ENCODE assay signal across 8 cellular contexts in the genomic region with DNA sequence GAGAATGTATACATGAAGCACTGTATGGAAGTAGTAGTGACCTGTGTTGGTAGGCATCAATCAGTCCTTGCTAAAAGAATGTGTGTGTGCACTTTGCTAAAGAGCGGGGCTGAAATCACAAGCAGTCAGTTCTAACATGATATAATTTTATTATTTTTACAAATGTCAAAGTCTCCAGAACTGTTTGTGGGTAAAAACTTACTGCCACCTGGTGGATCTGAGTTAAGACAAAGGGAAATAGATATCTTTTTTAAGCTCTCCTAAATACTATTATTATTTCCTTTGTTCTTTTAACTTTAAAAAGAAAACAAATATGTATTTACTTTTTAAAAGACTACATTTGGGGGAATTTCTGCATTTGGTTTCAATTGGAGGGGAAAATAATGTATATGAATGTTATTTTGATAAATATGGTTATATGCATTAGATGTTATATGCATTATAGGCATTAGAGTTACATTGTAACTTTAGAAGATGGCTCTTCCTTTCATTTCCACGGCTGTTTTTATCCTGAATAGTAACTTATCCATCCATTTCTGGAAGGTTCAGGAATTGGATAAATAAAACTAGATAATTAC. TPM values are rescaled to one million over a fixed set of nuclear protein-coding genes. Genes with fewer than 3 reads are reported as not detected.
A peak's percentile ranks its signal among the peaks of the same experiment; 100 is the strongest.
DNase-seq lines count a peak whose midpoint lies in the region; ATAC-seq and TF ChIP-seq lines count a peak whose summit lies in the region.

No MANE protein-coding gene starts in this region.

- peak; percentile 82 for TF ChIP-seq RAD21 in HCT116 (IDR thresholded peaks at IDR 0.05; ENCODE audit: low read depth)

- RAD21 ChIA-PET in HCT116 (lab: Charles Lee; ENCODE audit: low non-redundant PET in 1 of 2, low total read pairs in 2 of 2, uncharacterized antibody in 2 of 2, unreplicated experiment in 2 of 2): interaction anchor here (1.0 kb wide), 2 partner anchors 145 to 370 kb away, joined by 3 read pairs; no protein-coding TSS in a partner anchor

- no peak overlapping the region; the same call in 1 of the 2 replicates for H3K4me2 ChIP-seq in HCT116 (ENCODE audit: low read length)

- TF ChIP-seq CTCF in HCT116 (IDR thresholded peaks at IDR 0.05 in 2 of 3, conservative IDR thresholded peaks at IDR 0.05 in 1 of 3; ENCODE audit: borderline replicate concordance in 1 of 3, insufficient read depth in 1 of 3, low read depth in 2 of 3, low read length in 2 of 3) (peak; percentile 42 to 81 (median 48)), right lobe of liver (IDR thresholded peaks at IDR 0.05) (peak; percentile 41 to 52 (median 46))

- no TSS peak for BruUV-seq in HCT116 (replicated peaks; lab: Mats Ljungman, UMichigan)

- no peaks in the 10 kb centered on the region for H3K9me3 ChIP-seq in HCT116 (ENCODE audit: control insufficient read depth in 1 of 2, insufficient read depth in 1 of 2, low read depth in 1 of 2, low read length in 2 of 2)
- no peaks in the 10 kb centered on the region for H3K9me3 ChIP-seq in right lobe of liver

- DNase-seq in AG20443 (ENCODE audit: low spot score) (peak; percentile 50), HCT116 (ENCODE audit: low read depth, low spot score) (peak; percentile 36), astrocyte of the hippocampus (ENCODE audit: low read depth, low spot score) (peak; percentile 47), right lobe of liver (no peak), GDM1 (lab: John Stamatoyannopoulos, UW) (no peak)
- DNase-seq in activated naive CD4-positive, alpha-beta T cell (lab: John Stamatoyannopoulos, UW): no peak

- POLR2A ChIA-PET in HCT116 (lab: Charles Lee): no interaction called here

- H3K36me3 ChIP-seq in HCT116 (ENCODE audit: control insufficient read depth in 1 of 2, insufficient read depth in 2 of 2, low read length in 2 of 2) (no peaks in the 10 kb centered on the region), right lobe of liver (no peaks in the 10 kb centered on the region)

- ATAC-seq in HCT116 (no peak), right lobe of liver (peak in 3 of 4 donors; percentile 32 to 63 (median 59)), GM18520 (IDR thresholded peaks at IDR 0.05; ENCODE audit: unreplicated experiment) (no peak), HG02981 (IDR thresholded peaks at IDR 0.05; ENCODE audit: unreplicated experiment) (no peak)

- H3K4me3 ChIP-seq in HCT116 (replicated peaks in 1 of 2; ENCODE audit: low read depth in 1 of 2, low read length in 2 of 2): no peak overlapping the region
- H3K4me3 ChIP-seq in right lobe of liver: no peak overlapping the region

- H3K27me3 ChIP-seq in HCT116 (ENCODE audit: insufficient read depth, low read length): no peaks in the 10 kb centered on the region
- no peaks in the 10 kb centered on the region for H3K27me3 ChIP-seq in right lobe of liver

- H3K79me2 ChIP-seq in HCT116 (ENCODE audit: insufficient read depth, low read length): no peaks in the 10 kb centered on the region

- H3K9me2 ChIP-seq in HCT116 (ENCODE audit: insufficient read depth): no peaks in the 10 kb centered on the region

- H2AFZ ChIP-seq in HCT116 (ENCODE audit: low read depth, low read length, poor library complexity, severe bottlenecking): peak overlapping the region; percentile 75

- H3K4me1 ChIP-seq in HCT116 (ENCODE audit: control insufficient read depth in 1 of 2, insufficient read depth in 2 of 2, low read length in 2 of 2): peaks cover 20 to 35% of the 10 kb centered on the region in 2 experiments
- H3K4me1 ChIP-seq in right lobe of liver: no peaks in the 10 kb centered on the region

- no peak overlapping the region for H3K27ac ChIP-seq in HCT116 (ENCODE audit: low read depth, low read length)
- H3K27ac ChIP-seq in right lobe of liver: no peak overlapping the region

- H3K9ac ChIP-seq in HCT116 (ENCODE audit: low read length): no peak overlapping the region

- CTCF ChIA-PET in HCT116 (lab: Charles Lee): interaction anchor here (0.6 to 1.1 kb wide), 13 partner anchors 8 to 583 kb away, joined by 3 to 10 read pairs (median 4); a partner anchor contains a TSS

- no peak for TF ChIP-seq POLR2A in HCT116 (IDR thresholded peaks at IDR 0.05; ENCODE audit: borderline replicate concordance, extremely low read depth, insufficient read depth, insufficient read length)
- TF ChIP-seq POLR2A in right lobe of liver (IDR thresholded peaks at IDR 0.05): no peak

- no peaks in the 10 kb centered on the region for H4K20me1 ChIP-seq in HCT116 (ENCODE audit: insufficient read depth)

- whole genome bisulfite sequencing in right lobe of liver (ENCODE audit: insufficient coverage, low coverage, low lambda C conversion rate, missing lambda C conversion rate): 30% methylated on average over 2 of the region's 2 CpGs

- intact Hi-C loops in HCT116 (cut with micrococcal nuclease) (loop anchor here (5.0 to 10.0 kb wide), 3 partner anchors 298 to 580 kb away; a partner anchor contains a TSS), right lobe of liver (cut with DNase I) (no loop called here)

TF ChIP-seq in HCT116, 20 proteins besides CTCF, POLR2A, EP300 and RAD21:
- TF ChIP-seq EZH2phosphoT487 (IDR thresholded peaks at IDR 0.05; ENCODE audit: borderline replicate concordance) (no peak), YY1 (IDR thresholded peaks at IDR 0.05; ENCODE audit: extremely low read depth, insufficient replicate concordance, low read depth, low read length) (no peak), ZNF274 (IDR thresholded peaks at IDR 0.05; ENCODE audit: low read depth, low read length) (no peak), JUND (IDR thresholded peaks at IDR 0.05) (no peak), EZH2 (IDR thresholded peaks at IDR 0.05) (no peak), TCF7L2 (IDR thresholded peaks at IDR 0.05; ENCODE audit: borderline replicate concordance, extremely low read depth, insufficient read depth, insufficient read length) (no peak), SIN3A (IDR thresholded peaks at IDR 0.05; ENCODE audit: low read depth) (no peak), ELF1 (IDR thresholded peaks at IDR 0.05; ENCODE audit: borderline replicate concordance, low read depth) (no peak), SP1 (IDR thresholded peaks at IDR 0.05; ENCODE audit: low read depth) (no peak), CBX3 (IDR thresholded peaks at IDR 0.05; ENCODE audit: low read depth) (no peak), ZFX (IDR thresholded peaks at IDR 0.05) (no peak), POLR2AphosphoS5 (IDR thresholded peaks at IDR 0.05; ENCODE audit: low read depth, low read length) (no peak), SRF (IDR thresholded peaks at IDR 0.05; ENCODE audit: low read depth) (no peak), EGR1 (IDR thresholded peaks at IDR 0.05; ENCODE audit: low read depth) (no peak)
- TF ChIP-seq, protein P1, sequence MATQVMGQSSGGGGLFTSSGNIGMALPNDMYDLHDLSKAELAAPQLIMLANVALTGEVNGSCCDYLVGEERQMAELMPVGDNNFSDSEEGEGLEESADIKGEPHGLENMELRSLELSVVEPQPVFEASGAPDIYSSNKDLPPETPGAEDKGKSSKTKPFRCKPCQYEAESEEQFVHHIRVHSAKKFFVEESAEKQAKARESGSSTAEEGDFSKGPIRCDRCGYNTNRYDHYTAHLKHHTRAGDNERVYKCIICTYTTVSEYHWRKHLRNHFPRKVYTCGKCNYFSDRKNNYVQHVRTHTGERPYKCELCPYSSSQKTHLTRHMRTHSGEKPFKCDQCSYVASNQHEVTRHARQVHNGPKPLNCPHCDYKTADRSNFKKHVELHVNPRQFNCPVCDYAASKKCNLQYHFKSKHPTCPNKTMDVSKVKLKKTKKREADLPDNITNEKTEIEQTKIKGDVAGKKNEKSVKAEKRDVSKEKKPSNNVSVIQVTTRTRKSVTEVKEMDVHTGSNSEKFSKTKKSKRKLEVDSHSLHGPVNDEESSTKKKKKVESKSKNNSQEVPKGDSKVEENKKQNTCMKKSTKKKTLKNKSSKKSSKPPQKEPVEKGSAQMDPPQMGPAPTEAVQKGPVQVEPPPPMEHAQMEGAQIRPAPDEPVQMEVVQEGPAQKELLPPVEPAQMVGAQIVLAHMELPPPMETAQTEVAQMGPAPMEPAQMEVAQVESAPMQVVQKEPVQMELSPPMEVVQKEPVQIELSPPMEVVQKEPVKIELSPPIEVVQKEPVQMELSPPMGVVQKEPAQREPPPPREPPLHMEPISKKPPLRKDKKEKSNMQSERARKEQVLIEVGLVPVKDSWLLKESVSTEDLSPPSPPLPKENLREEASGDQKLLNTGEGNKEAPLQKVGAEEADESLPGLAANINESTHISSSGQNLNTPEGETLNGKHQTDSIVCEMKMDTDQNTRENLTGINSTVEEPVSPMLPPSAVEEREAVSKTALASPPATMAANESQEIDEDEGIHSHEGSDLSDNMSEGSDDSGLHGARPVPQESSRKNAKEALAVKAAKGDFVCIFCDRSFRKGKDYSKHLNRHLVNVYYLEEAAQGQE (IDR thresholded peaks at IDR 0.05; ENCODE audit: low read depth): no peak
- TF ChIP-seq, protein P2, sequence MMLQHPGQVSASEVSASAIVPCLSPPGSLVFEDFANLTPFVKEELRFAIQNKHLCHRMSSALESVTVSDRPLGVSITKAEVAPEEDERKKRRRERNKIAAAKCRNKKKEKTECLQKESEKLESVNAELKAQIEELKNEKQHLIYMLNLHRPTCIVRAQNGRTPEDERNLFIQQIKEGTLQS (IDR thresholded peaks at IDR 0.05): no peak
- TF ChIP-seq, protein P3, sequence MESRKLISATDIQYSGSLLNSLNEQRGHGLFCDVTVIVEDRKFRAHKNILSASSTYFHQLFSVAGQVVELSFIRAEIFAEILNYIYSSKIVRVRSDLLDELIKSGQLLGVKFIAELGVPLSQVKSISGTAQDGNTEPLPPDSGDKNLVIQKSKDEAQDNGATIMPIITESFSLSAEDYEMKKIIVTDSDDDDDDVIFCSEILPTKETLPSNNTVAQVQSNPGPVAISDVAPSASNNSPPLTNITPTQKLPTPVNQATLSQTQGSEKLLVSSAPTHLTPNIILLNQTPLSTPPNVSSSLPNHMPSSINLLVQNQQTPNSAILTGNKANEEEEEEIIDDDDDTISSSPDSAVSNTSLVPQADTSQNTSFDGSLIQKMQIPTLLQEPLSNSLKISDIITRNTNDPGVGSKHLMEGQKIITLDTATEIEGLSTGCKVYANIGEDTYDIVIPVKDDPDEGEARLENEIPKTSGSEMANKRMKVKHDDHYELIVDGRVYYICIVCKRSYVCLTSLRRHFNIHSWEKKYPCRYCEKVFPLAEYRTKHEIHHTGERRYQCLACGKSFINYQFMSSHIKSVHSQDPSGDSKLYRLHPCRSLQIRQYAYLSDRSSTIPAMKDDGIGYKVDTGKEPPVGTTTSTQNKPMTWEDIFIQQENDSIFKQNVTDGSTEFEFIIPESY (IDR thresholded peaks at IDR 0.05; ENCODE audit: extremely low read depth, insufficient replicate concordance, low read length): no peak
- TF ChIP-seq, protein P4, sequence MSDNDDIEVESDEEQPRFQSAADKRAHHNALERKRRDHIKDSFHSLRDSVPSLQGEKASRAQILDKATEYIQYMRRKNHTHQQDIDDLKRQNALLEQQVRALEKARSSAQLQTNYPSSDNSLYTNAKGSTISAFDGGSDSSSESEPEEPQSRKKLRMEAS (IDR thresholded peaks at IDR 0.05): no peak

RNA-seq across cellular contexts. Expression of a gene that starts 7.8 kb away (rescaled TPM):
- total RNA-seq in HCT116 (2021; ENCODE audit: unreplicated experiment): 38.7 TPM
- 12.6 and 14.3 TPM in 2 replicates for polyA plus RNA-seq in HCT116 (2012)
- total RNA-seq in right lobe of liver: 10 to 100 TPM; 11.1 to 17.3 (median 12.9) TPM

RNA-seq across cellular contexts. Expression of a gene that starts 37.5 kb away (rescaled TPM):
- total RNA-seq in HCT116 (2021; ENCODE audit: unreplicated experiment) (0.47 TPM), right lobe of liver (not detected)
- polyA plus RNA-seq in HCT116 (2012): 0.09 TPM in 1 of 2 replicates, not detected in the other

Comparison
In these comparisons a context has a peak if more than half of its experiments do, and no peak if none do; other contexts are left out.
1. DNase-seq: peak in AG20443 (single experiment), HCT116 (single experiment) and astrocyte of the hippocampus (single experiment); none in right lobe of liver (0 of 3), activated naive CD4-positive, alpha-beta T cell (0 of 4) and GDM1 (single experiment).
2. ATAC-seq: peak in right lobe of liver (3 of 4); none in HCT116 (single experiment), GM18520 (single experiment) and HG02981 (single experiment).